23 cellular contexts compared by ENCODE assay signal in the genomic region with DNA sequence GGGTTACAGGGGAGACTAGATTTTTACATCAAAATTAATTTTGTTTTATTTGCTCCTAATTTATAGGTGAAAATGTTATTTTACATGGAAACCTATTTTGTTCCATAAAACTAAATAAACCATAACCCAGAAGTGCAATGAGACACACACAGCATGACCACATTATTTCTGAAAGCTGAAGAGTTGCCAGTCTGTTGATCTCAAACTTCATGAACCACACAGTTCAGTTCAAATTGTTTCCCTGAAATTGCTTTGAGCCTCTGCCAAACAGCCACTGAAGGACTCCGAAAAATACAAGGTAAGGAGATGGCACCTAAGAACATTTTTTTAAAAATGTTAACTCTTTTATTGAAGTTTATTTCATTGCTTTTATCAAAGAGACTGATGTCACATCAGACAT. TPM values are rescaled to one million over a fixed set of nuclear protein-coding genes. Genes with fewer than 3 reads are reported as not detected.
"Had no signal": no experiment of that assay in that cellular context is flagged by ENCODE, and none has a peak within 500 bp of the region (broad histone marks: within the 10 kb centered on the region; RNA-seq: fewer than 3 reads in every experiment).

No MANE protein-coding gene starts in this region.

- H3K27me3 ChIP-seq: breast epithelium, foreskin keratinocyte, spleen had no signal

- H3K36me3 ChIP-seq: breast epithelium, spleen, thoracic aorta had no signal

- H3K9me3 ChIP-seq: breast epithelium, spleen, thoracic aorta had no signal

- H3K36me3 Mint-ChIP-seq: stimulated activated naive B cell treated with anti-CD40 and anti-IgM and Interleukin-4, amounts not matched to agents 10 μg/mL and 1 μg/mL and 100 μg/mL, for 72 hours had no signal

- H3K27ac Mint-ChIP-seq: activated CD4-positive, alpha-beta T cell treated with anti-CD3 and anti-CD28 coated beads for 36 hours; activated CD8-positive, alpha-beta T cell treated with anti-CD3 and anti-CD28 coated beads for 36 hours; activated naive CD4-positive, alpha-beta T cell treated with anti-CD3 and anti-CD28 coated beads for 36 hours; activated naive CD8-positive, alpha-beta T cell treated with anti-CD3 and anti-CD28 coated beads, Interleukin-2, amount 50 U/mL, for 24 hours; activated T-helper 17 cell treated with anti-CD3 and anti-CD28 coated beads, Interleukin-2, amount 50 U/mL, for 72 hours; stimulated activated naive B cell treated with anti-CD40 and anti-IgM and Interleukin-4, amounts not matched to agents 10 μg/mL and 1 μg/mL and 100 μg/mL, for 72 hours; T-helper 2 cell treated with Interferon-gamma antibody and Interleukin-4, amounts not matched to agents 5 μg/mL and 100 μg/mL, for 36 hours had no signal

- H3K4me3 Mint-ChIP-seq: activated CD4-positive, alpha-beta T cell treated with anti-CD3 and anti-CD28 coated beads for 36 hours; activated CD8-positive, alpha-beta T cell treated with anti-CD3 and anti-CD28 coated beads for 36 hours; activated naive CD4-positive, alpha-beta T cell treated with anti-CD3 and anti-CD28 coated beads for 36 hours; activated naive CD8-positive, alpha-beta T cell treated with anti-CD3 and anti-CD28 coated beads, Interleukin-2, amount 50 U/mL, for 24 hours; activated T-helper 17 cell treated with anti-CD3 and anti-CD28 coated beads, Interleukin-2, amount 50 U/mL, for 72 hours; stimulated activated naive B cell treated with anti-CD40 and anti-IgM and Interleukin-4, amounts not matched to agents 10 μg/mL and 1 μg/mL and 100 μg/mL, for 72 hours; T-helper 2 cell treated with Interferon-gamma antibody and Interleukin-4, amounts not matched to agents 5 μg/mL and 100 μg/mL, for 36 hours had no signal

- ATAC-seq: activated CD4-positive, alpha-beta T cell treated with anti-CD3 and anti-CD28 coated beads for 36 hours; activated CD8-positive, alpha-beta T cell treated with anti-CD3 and anti-CD28 coated beads for 36 hours; activated naive CD8-positive, alpha-beta T cell treated with anti-CD3 and anti-CD28 coated beads, Interleukin-2, amount 50 U/mL, for 24 hours; activated T-helper 17 cell treated with anti-CD3 and anti-CD28 coated beads, Interleukin-2, amount 50 U/mL, for 72 hours; foreskin keratinocyte; left colon had no signal

- H3K4me1 Mint-ChIP-seq: activated T-helper 17 cell treated with anti-CD3 and anti-CD28 coated beads, Interleukin-2, amount 50 U/mL, for 72 hours had no signal

- DNase-seq: activated CD4-positive, alpha-beta T cell treated with anti-CD3 and anti-CD28 coated beads for 36 hours; activated CD8-positive, alpha-beta T cell treated with anti-CD3 and anti-CD28 coated beads for 36 hours; activated naive CD4-positive, alpha-beta T cell treated with anti-CD3 and anti-CD28 coated beads for 36 hours; activated naive CD8-positive, alpha-beta T cell treated with anti-CD3 and anti-CD28 coated beads, Interleukin-2, amount 50 U/mL, for 24 hours; activated T-cell treated with anti-CD3 and anti-CD28 coated beads, Interleukin-2, amount 50 U/mL, for 1 hour; anterior cingulate cortex; foreskin keratinocyte; hippocampal formation; left colon; midbrain; occipital lobe; posterior cingulate gyrus; retina; spleen; stimulated activated CD4-positive, alpha-beta T cell treated with anti-CD3 and anti-CD28 coated beads, Interleukin-4, amount 100 ng/mL, for 4 hours; stimulated activated naive B cell treated with anti-CD40 and anti-IgM and Interleukin-4, amounts not matched to agents 10 μg/mL and 1 μg/mL and 100 μg/mL, for 72 hours had no signal

- H3K27me3 Mint-ChIP-seq: activated CD4-positive, alpha-beta T cell treated with anti-CD3 and anti-CD28 coated beads for 36 hours; activated CD8-positive, alpha-beta T cell treated with anti-CD3 and anti-CD28 coated beads for 36 hours; activated T-helper 17 cell treated with anti-CD3 and anti-CD28 coated beads, Interleukin-2, amount 50 U/mL, for 72 hours; stimulated activated naive B cell treated with anti-CD40 and anti-IgM and Interleukin-4, amounts not matched to agents 10 μg/mL and 1 μg/mL and 100 μg/mL, for 72 hours had no signal

- FAIRE-seq: TTC549 had no signal

- H3K9me3 Mint-ChIP-seq: activated CD8-positive, alpha-beta T cell treated with anti-CD3 and anti-CD28 coated beads for 36 hours; activated naive CD4-positive, alpha-beta T cell treated with anti-CD3 and anti-CD28 coated beads for 36 hours; activated naive CD8-positive, alpha-beta T cell treated with anti-CD3 and anti-CD28 coated beads, Interleukin-2, amount 50 U/mL, for 24 hours; activated T-helper 17 cell treated with anti-CD3 and anti-CD28 coated beads, Interleukin-2, amount 50 U/mL, for 72 hours; stimulated activated naive B cell treated with anti-CD40 and anti-IgM and Interleukin-4, amounts not matched to agents 10 μg/mL and 1 μg/mL and 100 μg/mL, for 72 hours; T-helper 2 cell treated with Interferon-gamma antibody and Interleukin-4, amounts not matched to agents 5 μg/mL and 100 μg/mL, for 36 hours had no signal

- H3K27ac ChIP-seq: breast epithelium, coronary artery, foreskin keratinocyte, spleen, thoracic aorta had no signal

- H3K4me3 ChIP-seq: breast epithelium, coronary artery, lung, spleen, thoracic aorta had no signal

- H3K4me1 ChIP-seq: breast epithelium, spleen had no signal

RNA-seq across cellular contexts. Expression of gene ITGB8, which starts 25.0 kb away (rescaled TPM):
- total RNA-seq: activated CD8-positive, alpha-beta T cell treated with anti-CD3 and anti-CD28 coated beads for 36 hours; activated naive CD4-positive, alpha-beta T cell treated with anti-CD3 and anti-CD28 coated beads for 36 hours had no signal
